In the genomic region with DNA sequence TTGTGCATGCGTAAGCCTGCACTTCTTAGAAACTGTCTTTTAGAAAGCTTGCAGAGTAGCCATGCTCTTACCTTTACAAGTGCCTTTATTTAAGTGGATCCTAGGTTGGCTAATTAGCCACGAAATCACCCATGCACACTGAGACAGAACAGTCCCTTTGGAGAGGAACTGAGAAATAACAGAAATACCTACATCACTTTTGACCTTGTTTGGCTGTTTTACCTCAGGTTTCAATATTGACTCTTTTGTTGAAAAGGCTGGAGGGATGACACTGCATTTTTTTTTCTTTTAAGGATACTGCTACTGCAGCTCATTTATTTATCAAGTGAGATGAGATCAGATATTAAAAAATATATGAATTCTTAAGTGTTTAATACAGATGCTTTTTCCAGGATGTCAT, we compare ENCODE assay signal across 12 cellular contexts.
DNase-seq lines count a peak whose midpoint lies in the region; ATAC-seq, FAIRE-seq and TF ChIP-seq lines count a peak whose summit lies in the region.
"Had no signal": no experiment of that assay in that cellular context is flagged by ENCODE, and none has a peak within 500 bp of the region (broad histone marks: within the 10 kb centered on the region; RNA-seq: fewer than 3 reads in every experiment).

No MANE protein-coding gene starts in this region.

- no peak for TF ChIP-seq POLR2A in H1 (IDR thresholded peaks at IDR 0.05; ENCODE audit: control extremely low read depth in 1 of 2, low read depth in 2 of 2, low read length in 2 of 2)

- H2BK15ac ChIP-seq in H1 (ENCODE audit: low read length): no peak overlapping the region

- H3K27ac ChIP-seq in H1 (ENCODE audit: low read depth, low read length): no peak overlapping the region
- H3K27ac ChIP-seq: HL-60 had no signal

- H2BK12ac ChIP-seq in H1 (ENCODE audit: low read depth, low read length): no peak overlapping the region

- no peak overlapping the region for H4K8ac ChIP-seq in H1 (ENCODE audit: extremely low read depth, insufficient read depth, low read length)

- POLR2A ChIA-PET in H1 (lab: Charles Lee; ENCODE audit: partially characterized antibody): interaction anchor here (1.1 kb wide), 1 partner anchor 15 kb away, joined by 3 read pairs; no protein-coding TSS in a partner anchor

- peaks cover 19% of the 10 kb centered on the region; the same call in 1 of the 2 replicates for H3K23me2 ChIP-seq in H1 (ENCODE audit: low read depth, low read length)

- no peak overlapping the region for H3K9ac ChIP-seq in H1 (replicated peaks in 1 of 4; ENCODE audit: extremely low read depth in 1 of 4, low read depth in 3 of 4, low read length in 3 of 4)

- no peaks in the 10 kb centered on the region for H4K20me1 ChIP-seq in H1 (replicated peaks in 1 of 2; ENCODE audit: control insufficient read depth in 1 of 2, insufficient read depth in 2 of 2, low read length in 2 of 2)

- WGBS in H1 (ENCODE audit: extremely low coverage in 1 of 2, insufficient coverage in 1 of 2, insufficient read length in 1 of 2, insufficient replicate concordance in 2 of 2, low coverage in 1 of 2, low lambda C conversion rate in 2 of 2, missing lambda C conversion rate in 1 of 2), 2 experiments: 76% methylated on average over 2 of the region's 2 CpGs; no CpG with 5 or more reads in 1 of the 2 experiments

- H3K36me3 ChIP-seq in H1 (ENCODE audit: control insufficient read depth in 2 of 4, insufficient read depth in 4 of 4, low read length in 3 of 4): peaks cover 0 to 8% (median 0%) of the 10 kb centered on the region in 4 experiments; a peak in 1 of 8 replicates

- H2AK5ac ChIP-seq in H1 (ENCODE audit: low read depth, low read length): no peak overlapping the region

- H3K9me3 ChIP-seq in H1 (ENCODE audit: insufficient read depth in 2 of 2, low read depth in 1 of 2, low read length in 1 of 2): peaks cover 11 to 12% of the 10 kb centered on the region in 2 experiments

- no peak overlapping the region for H2AFZ ChIP-seq in H1 (ENCODE audit: low read length)

- H3K18ac ChIP-seq in H1 (ENCODE audit: extremely low read depth, low read length): no peak overlapping the region

- no peak overlapping the region for H3K56ac ChIP-seq in H1 (replicated peaks; ENCODE audit: insufficient read length, low read depth, low read length)

- peak overlapping the region in 2 of 4 experiments; percentile 47 to 84; a peak in 2 of 8 replicates for H3K4me3 ChIP-seq in H1 (ENCODE audit: extremely low read depth in 1 of 4, insufficient read depth in 2 of 4, low read depth in 3 of 4, low read length in 4 of 4)

- H3K14ac ChIP-seq in H1 (ENCODE audit: insufficient read length): no peak overlapping the region

- no peak overlapping the region for H3K4ac ChIP-seq in H1 (replicated peaks; ENCODE audit: insufficient read length, low read depth, low read length)

- H2BK5ac ChIP-seq in H1 (ENCODE audit: low read depth, low read length): no peak overlapping the region

- no peak overlapping the region for H3K23ac ChIP-seq in H1 (ENCODE audit: insufficient read length)

- DNase-seq in H1 (ENCODE audit: low read depth in 1 of 2, low spot score in 2 of 2) (no peak), occipital lobe (lab: John Stamatoyannopoulos, UW) (no peak), EL (no peak), Ammon's horn (ENCODE audit: low spot score) (no peak)
- DNase-seq in activated naive CD4-positive, alpha-beta T cell treated with anti-CD3 and anti-CD28 coated beads, Interleukin-2, amount 50 U/mL, for 16 hours: no peak
- DNase-seq: activated naive CD8-positive, alpha-beta T cell treated with anti-CD3 and anti-CD28 coated beads, Interleukin-2, amount 10 ng/mL, durations not matched to agents 7 days and 5 days; NCI-H345 had no signal

- H3K79me2 ChIP-seq in H1 (ENCODE audit: control insufficient read depth in 1 of 2, insufficient read depth in 2 of 2, low read length in 2 of 2): peaks cover 0 to 17% of the 10 kb centered on the region in 2 experiments; a peak in 1 of 4 replicates

- TF ChIP-seq CTCF in H1 (IDR thresholded peaks at IDR 0.05; ENCODE audit: control extremely low read depth in 1 of 3, insufficient read depth in 1 of 3, low read depth in 1 of 3, low read length in 3 of 3): no peak

- no peak overlapping the region for H2BK120ac ChIP-seq in H1 (replicated peaks; ENCODE audit: low read depth, low read length)

- no peak for FAIRE-seq in H1 (lab: Jason Lieb, UNC)
- FAIRE-seq: TTC549 had no signal

- no peak for TF ChIP-seq RAD21 in H1 (IDR thresholded peaks at IDR 0.05 in 1 of 2, conservative IDR thresholded peaks at IDR 0.05 in 1 of 2; ENCODE audit: low read depth in 2 of 2, low read length in 2 of 2)

- peak; percentile 61 for ATAC-seq in GM18499 (IDR thresholded peaks at IDR 0.05; ENCODE audit: insufficient read depth, unreplicated experiment)
- ATAC-seq in GM21367 (IDR thresholded peaks at IDR 0.05; ENCODE audit: unreplicated experiment): peak; percentile 45
- peak; percentile 43 for ATAC-seq in HG03066 (IDR thresholded peaks at IDR 0.05; ENCODE audit: low read depth, unreplicated experiment)

- H3K4me1 ChIP-seq in H1 (replicated peaks in 1 of 4; ENCODE audit: control insufficient read depth in 3 of 4, insufficient read depth in 4 of 4, low read length in 3 of 4): peaks cover 0 to 4% (median 2%) of the 10 kb centered on the region in 4 experiments; a peak in 2 of 7 replicates

- peak overlapping the region; percentile 95; a peak in 3 of 4 replicates for H3K4me2 ChIP-seq in H1 (ENCODE audit: insufficient read depth in 1 of 2, low read depth in 2 of 2, low read length in 2 of 2)

- CTCF ChIA-PET in H1 (lab: Charles Lee; ENCODE audit: partially characterized antibody): interaction anchor here (1.2 to 2.0 kb wide), 4 partner anchors 17 to 370 kb away, joined by 3 to 7 read pairs (median 6); no protein-coding TSS in a partner anchor

- H3K27me3 ChIP-seq in H1 (replicated peaks in 1 of 4; ENCODE audit: control insufficient read depth in 3 of 4, extremely low read depth in 1 of 4, insufficient read depth in 3 of 4, low read length in 3 of 4): peaks cover 0 to 10% (median 2%) of the 10 kb centered on the region in 4 experiments; a peak in 5 of 7 replicates

- H2BK20ac ChIP-seq in H1 (ENCODE audit: low read length): no peak overlapping the region

- no peaks in the 10 kb centered on the region for H3K79me1 ChIP-seq in H1 (ENCODE audit: low read depth, low read length)

- no peak overlapping the region for H4K91ac ChIP-seq in H1 (replicated peaks; ENCODE audit: insufficient read length, low read length)

- H4K5ac ChIP-seq in H1 (ENCODE audit: insufficient read length, low read depth, low read length): no peak overlapping the region

- TF ChIP-seq EP300 in H1 (IDR thresholded peaks at IDR 0.05; ENCODE audit: borderline replicate concordance in 1 of 2, low read depth in 2 of 2, low read length in 2 of 2): no peak

TF ChIP-seq in H1, 55 proteins besides CTCF, POLR2A, EP300 and RAD21 (continues in another document):
- TF ChIP-seq KDM5A (IDR thresholded peaks at IDR 0.05; ENCODE audit: low read length) (no peak), NANOG (IDR thresholded peaks at IDR 0.05; ENCODE audit: insufficient read depth, low read depth, low read length, poor library complexity, severe bottlenecking) (no peak), NRF1 (IDR thresholded peaks at IDR 0.05; ENCODE audit: low read depth, low read length) (no peak), EZH2 (IDR thresholded peaks at IDR 0.05; ENCODE audit: low read depth, low read length, severe bottlenecking) (no peak), EGR1 (IDR thresholded peaks at IDR 0.05; ENCODE audit: borderline replicate concordance, low read depth, low read length) (no peak), HDAC6 (IDR thresholded peaks at IDR 0.05; ENCODE audit: low read depth, low read length) (no peak), KDM4A (IDR thresholded peaks at IDR 0.05; ENCODE audit: low read depth, low read length, severe bottlenecking) (no peak), FOSL1 (IDR thresholded peaks at IDR 0.05; ENCODE audit: insufficient read depth, low read depth, low read length) (no peak), JUND (IDR thresholded peaks at IDR 0.05; ENCODE audit: low read length) (no peak), TBP (IDR thresholded peaks at IDR 0.05; ENCODE audit: low read depth, low read length) (no peak)
